21 cellular contexts compared by ENCODE assay signal in the genomic region with DNA sequence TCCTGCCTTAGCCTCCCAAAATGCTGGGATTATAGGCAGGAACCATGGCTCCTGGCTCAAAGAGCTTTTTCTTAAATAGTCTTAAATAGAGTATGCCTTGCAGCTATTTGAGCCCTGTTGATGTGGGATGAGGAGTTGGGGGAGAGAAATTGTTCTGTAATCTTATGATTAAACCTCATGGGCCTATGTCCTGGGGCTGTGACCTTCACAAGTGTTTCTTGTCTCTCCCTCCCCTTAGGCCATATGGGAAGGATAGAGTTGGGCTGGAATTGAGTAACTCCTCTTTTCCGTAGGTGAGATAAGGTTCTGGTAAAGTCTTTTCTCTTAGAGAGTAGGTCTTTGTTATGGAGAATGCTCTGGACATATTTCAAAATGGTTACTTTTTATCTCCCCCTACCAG.
"Had no signal": no experiment of that assay in that cellular context is flagged by ENCODE, and none has a peak within 500 bp of the region (broad histone marks: within the 10 kb centered on the region; RNA-seq: fewer than 3 reads in every experiment).

No MANE protein-coding gene starts in this region.

- DNase-seq: natural killer cell; occipital lobe; ovary; posterior cingulate gyrus; psoas muscle; right cardiac atrium; right lobe of liver; sigmoid colon; small intestine; stimulated activated CD4-positive, alpha-beta T cell treated with anti-CD3 and anti-CD28 coated beads, Interleukin-15, amount 100 ng/mL, for 24 hours; stimulated activated CD4-positive, alpha-beta T cell treated with anti-CD3 and anti-CD28 coated beads, Interleukin-2, amount 100 ng/mL, for 24 hours; stimulated activated CD4-positive, alpha-beta T cell treated with anti-CD3 and anti-CD28 coated beads, Interleukin-2, amount 100 ng/mL, for 48 hours; stimulated activated CD4-positive, alpha-beta T cell treated with anti-CD3 and anti-CD28 coated beads, Interleukin-4, amount 100 ng/mL, for 24 hours; stimulated activated naive B cell treated with anti-CD40 and anti-IgM and Interleukin-4, amounts not matched to agents 10 μg/mL and 1 μg/mL and 100 μg/mL, for 72 hours; stimulated activated naive CD4-positive, alpha-beta T cell treated with Interleukin-2 at 50 U/mL for 16 hours; stomach; tibial artery; transverse colon; upper lobe of right lung; uterus had no signal

- H3K4me3 ChIP-seq: neural progenitor cell, ovary, psoas muscle, right lobe of liver, sigmoid colon, stomach, tibial artery, transverse colon, upper lobe of right lung, uterus had no signal
